In genomic region chr6:125751334-125751916, GRCh38 we compare ENCODE assay signal across 1 cellular context.
TF ChIP-seq lines count a peak whose summit lies in the region.

No MANE protein-coding gene starts in this region.

TF ChIP-seq in IMR-90, 13 proteins besides CTCF, POLR2A, EP300 and RAD21:
- 0 out of 2 replicates have a peak, but pooled peaks have one; percentile 2 for TF ChIP-seq CEBPB (IDR thresholded peaks at IDR 0.05; ENCODE audit: low read depth, low read length)
- no peak for TF ChIP-seq RCOR1 (IDR thresholded peaks at IDR 0.05; ENCODE audit: insufficient replicate concordance, low read length)
